17 cellular contexts compared by ENCODE assay signal in the genomic region with DNA sequence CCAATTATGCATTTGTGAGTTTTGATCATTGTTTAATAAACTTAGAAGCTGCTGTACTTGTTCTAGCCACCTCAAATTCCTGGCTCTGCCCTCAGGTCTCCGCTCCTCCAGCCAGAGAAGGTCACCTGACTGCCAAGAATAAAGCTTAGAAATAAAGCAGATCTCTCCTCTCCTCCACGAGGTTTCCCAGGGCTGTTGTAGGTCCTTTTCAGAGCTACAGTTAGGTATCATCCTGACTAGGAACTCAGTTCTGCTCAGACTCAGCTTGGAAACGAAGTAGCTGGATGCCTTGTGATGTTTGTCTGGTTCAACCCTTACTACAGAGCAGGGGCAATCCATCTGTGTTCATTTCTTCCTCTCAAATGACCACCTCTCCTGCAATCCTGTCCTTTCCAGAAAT.
"Had no signal": no experiment of that assay in that cellular context is flagged by ENCODE, and none has a peak within 500 bp of the region (broad histone marks: within the 10 kb centered on the region; RNA-seq: fewer than 3 reads in every experiment).

No MANE protein-coding gene starts in this region.

- H3K4me1 ChIP-seq: pancreas had no signal

- H3K9me3 ChIP-seq: pancreas, tibial nerve had no signal

- ATAC-seq: left colon; natural killer cell treated with Interleukin-12 subunit alpha and Interleukin-12 subunit beta and Interleukin-15 and Interleukin-18, amount 100 ng/mL, for 72 hours; pancreas; stimulated activated memory B cell treated with anti-CD40 and anti-IgM and Interleukin-4, amounts not matched to agents 10 μg/mL and 1 μg/mL and 100 μg/mL, for 72 hours had no signal

- H3K4me2 ChIP-seq: smooth muscle cell had no signal

- H3K36me3 ChIP-seq: pancreas, tibial nerve had no signal

- DNase-seq: activated CD4-positive, alpha-beta T cell treated with anti-CD3 and anti-CD28 coated beads, Interleukin-2, amount 50 U/mL, for 1 hour; activated naive CD4-positive, alpha-beta T cell treated with anti-CD3 and anti-CD28 coated beads, Interleukin-2, amount 10 ng/mL, durations not matched to agents 7 days and 5 days; caudate nucleus; effector CD4-positive, alpha-beta T cell; hypothalamus; immature natural killer cell; mammary epithelial cell; pancreas; retina; T-helper 2 cell had no signal

- H3K27ac ChIP-seq: coronary artery, epithelial cell of prostate, pancreas, tibial nerve had no signal

- H3K27me3 ChIP-seq: pancreas, tibial nerve had no signal

- H3K4me3 ChIP-seq: coronary artery, pancreas, smooth muscle cell, tibial nerve had no signal
